In genomic region chr2:36287363-36288275, GRCh38 we compare ENCODE assay signal across 1 cellular context.
TF ChIP-seq lines count a peak whose summit lies in the region.

No MANE protein-coding gene starts in this region.

TF ChIP-seq in GM23338, 12 proteins besides CTCF, POLR2A, EP300 and RAD21 (continued from another document):
- TF ChIP-seq, protein P1, sequence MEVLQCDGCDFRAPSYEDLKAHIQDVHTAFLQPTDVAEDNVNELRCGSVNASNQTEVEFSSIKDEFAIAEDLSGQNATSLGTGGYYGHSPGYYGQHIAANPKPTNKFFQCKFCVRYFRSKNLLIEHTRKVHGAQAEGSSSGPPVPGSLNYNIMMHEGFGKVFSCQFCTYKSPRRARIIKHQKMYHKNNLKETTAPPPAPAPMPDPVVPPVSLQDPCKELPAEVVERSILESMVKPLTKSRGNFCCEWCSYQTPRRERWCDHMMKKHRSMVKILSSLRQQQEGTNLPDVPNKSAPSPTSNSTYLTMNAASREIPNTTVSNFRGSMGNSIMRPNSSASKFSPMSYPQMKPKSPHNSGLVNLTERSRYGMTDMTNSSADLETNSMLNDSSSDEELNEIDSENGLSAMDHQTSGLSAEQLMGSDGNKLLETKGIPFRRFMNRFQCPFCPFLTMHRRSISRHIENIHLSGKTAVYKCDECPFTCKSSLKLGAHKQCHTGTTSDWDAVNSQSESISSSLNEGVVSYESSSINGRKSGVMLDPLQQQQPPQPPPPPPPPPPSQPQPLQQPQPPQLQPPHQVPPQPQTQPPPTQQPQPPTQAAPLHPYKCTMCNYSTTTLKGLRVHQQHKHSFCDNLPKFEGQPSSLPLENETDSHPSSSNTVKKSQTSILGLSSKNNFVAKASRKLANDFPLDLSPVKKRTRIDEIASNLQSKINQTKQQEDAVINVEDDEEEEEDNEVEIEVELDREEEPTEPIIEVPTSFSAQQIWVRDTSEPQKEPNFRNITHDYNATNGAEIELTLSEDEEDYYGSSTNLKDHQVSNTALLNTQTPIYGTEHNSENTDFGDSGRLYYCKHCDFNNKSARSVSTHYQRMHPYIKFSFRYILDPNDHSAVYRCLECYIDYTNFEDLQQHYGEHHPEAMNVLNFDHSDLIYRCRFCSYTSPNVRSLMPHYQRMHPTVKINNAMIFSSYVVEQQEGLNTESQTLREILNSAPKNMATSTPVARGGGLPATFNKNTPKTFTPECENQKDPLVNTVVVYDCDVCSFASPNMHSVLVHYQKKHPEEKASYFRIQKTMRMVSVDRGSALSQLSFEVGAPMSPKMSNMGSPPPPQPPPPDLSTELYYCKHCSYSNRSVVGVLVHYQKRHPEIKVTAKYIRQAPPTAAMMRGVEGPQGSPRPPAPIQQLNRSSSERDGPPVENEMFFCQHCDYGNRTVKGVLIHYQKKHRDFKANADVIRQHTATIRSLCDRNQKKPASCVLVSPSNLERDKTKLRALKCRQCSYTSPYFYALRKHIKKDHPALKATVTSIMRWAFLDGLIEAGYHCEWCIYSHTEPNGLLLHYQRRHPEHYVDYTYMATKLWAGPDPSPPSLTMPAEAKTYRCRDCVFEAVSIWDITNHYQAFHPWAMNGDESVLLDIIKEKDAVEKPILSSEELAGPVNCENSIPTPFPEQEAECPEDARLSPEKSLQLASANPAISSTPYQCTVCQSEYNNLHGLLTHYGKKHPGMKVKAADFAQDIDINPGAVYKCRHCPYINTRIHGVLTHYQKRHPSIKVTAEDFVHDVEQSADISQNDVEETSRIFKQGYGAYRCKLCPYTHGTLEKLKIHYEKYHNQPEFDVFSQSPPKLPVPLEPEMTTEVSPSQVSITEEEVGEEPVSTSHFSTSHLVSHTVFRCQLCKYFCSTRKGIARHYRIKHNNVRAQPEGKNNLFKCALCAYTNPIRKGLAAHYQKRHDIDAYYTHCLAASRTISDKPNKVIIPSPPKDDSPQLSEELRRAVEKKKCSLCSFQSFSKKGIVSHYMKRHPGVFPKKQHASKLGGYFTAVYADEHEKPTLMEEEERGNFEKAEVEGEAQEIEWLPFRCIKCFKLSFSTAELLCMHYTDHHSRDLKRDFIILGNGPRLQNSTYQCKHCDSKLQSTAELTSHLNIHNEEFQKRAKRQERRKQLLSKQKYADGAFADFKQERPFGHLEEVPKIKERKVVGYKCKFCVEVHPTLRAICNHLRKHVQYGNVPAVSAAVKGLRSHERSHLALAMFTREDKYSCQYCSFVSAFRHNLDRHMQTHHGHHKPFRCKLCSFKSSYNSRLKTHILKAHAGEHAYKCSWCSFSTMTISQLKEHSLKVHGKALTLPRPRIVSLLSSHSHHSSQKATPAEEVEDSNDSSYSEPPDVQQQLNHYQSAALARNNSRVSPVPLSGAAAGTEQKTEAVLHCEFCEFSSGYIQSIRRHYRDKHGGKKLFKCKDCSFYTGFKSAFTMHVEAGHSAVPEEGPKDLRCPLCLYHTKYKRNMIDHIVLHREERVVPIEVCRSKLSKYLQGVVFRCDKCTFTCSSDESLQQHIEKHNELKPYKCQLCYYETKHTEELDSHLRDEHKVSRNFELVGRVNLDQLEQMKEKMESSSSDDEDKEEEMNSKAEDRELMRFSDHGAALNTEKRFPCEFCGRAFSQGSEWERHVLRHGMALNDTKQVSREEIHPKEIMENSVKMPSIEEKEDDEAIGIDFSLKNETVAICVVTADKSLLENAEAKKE (CRISPR knock-in tag; IDR thresholded peaks at IDR 0.05): no peak
- TF ChIP-seq ETS1 (IDR thresholded peaks at IDR 0.05): no peak
